Comparison of ENCODE assay signal across 11 cellular contexts in the genomic region with DNA sequence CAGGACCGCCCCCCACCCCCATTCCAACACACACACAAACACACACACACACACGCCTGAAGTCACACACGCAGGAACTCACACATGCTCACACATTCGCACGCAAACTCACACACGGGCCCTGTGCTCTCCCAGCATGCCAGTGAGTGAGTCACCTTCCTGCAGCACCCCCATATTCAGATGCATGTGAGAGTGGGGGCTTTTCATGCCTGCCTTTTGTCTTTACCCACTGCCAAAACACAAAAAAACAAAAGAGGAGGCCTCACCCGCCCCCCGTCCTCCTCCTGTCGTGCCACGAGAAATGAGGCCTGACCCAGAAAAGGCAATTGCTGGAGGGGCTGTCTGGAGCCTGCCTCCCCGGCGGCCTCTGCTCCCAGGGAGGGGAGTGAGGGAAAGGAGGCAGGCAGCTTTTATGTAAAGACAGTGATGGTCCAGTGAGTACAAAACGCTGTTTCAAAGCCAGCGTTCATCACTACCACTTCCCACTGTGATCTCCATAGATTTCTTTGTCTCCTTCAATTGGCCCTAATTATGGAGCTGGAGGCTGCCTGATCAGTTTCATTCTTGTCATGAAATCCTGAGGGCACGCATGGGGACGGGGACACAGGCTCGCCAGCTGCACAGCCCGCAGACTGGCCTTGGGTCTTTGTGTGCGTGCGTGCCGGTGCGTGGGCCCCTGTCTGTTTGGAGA. TPM values are rescaled to one million over a fixed set of nuclear protein-coding genes. Genes with fewer than 3 reads are reported as not detected.
DNase-seq lines count a peak whose midpoint lies in the region; ATAC-seq, FAIRE-seq and TF ChIP-seq lines count a peak whose summit lies in the region.
"Had no signal": no experiment of that assay in that cellular context is flagged by ENCODE, and none has a peak within 500 bp of the region (broad histone marks: within the 10 kb centered on the region; RNA-seq: fewer than 3 reads in every experiment).

No MANE protein-coding gene starts in this region.

- peaks cover 43% of the 10 kb centered on the region for H3K9me3 Mint-ChIP-seq in glutamatergic neuron (ENCODE audit: unreplicated experiment)
- H3K9me3 Mint-ChIP-seq in stimulated activated memory B cell treated with anti-CD40 and anti-IgM and Interleukin-4, amounts not matched to agents 10 μg/mL and 1 μg/mL and 100 μg/mL, for 72 hours: no peaks in the 10 kb centered on the region

- peaks cover 82% of the 10 kb centered on the region for H3K4me1 Mint-ChIP-seq in glutamatergic neuron (ENCODE audit: low read depth, unreplicated experiment)
- H3K4me1 Mint-ChIP-seq in stimulated activated memory B cell treated with anti-CD40 and anti-IgM and Interleukin-4, amounts not matched to agents 10 μg/mL and 1 μg/mL and 100 μg/mL, for 72 hours: peaks cover 52% of the 10 kb centered on the region

- no peak for FAIRE-seq in urothelium cell line (lab: Jason Lieb, UNC)

- peak; percentile 46 for DNase-seq in NCI-H1436 (lab: John Stamatoyannopoulos, UW)
- no peak for DNase-seq in NCI-H1436 treated with DMSO at 0.1 percent for 48 hours (lab: John Stamatoyannopoulos, UW)
- no peak for DNase-seq in glutamatergic neuron
- DNase-seq in NK-92 treated with Interleukin-12 subunit alpha and Interleukin-12 subunit beta, amount 100 ng/mL, for 24 hours (lab: John Stamatoyannopoulos, UW): no peak
- DNase-seq in urothelium cell line (ENCODE audit: low spot score): no peak
- DNase-seq: activated CD4-positive, CD25-positive, alpha-beta regulatory T cell; left ventricle myocardium inferior; NCI-H187 had no signal

- H3K4me3 Mint-ChIP-seq in glutamatergic neuron (ENCODE audit: unreplicated experiment): peak overlapping the region; percentile 83
- H3K4me3 Mint-ChIP-seq in stimulated activated memory B cell treated with anti-CD40 and anti-IgM and Interleukin-4, amounts not matched to agents 10 μg/mL and 1 μg/mL and 100 μg/mL, for 72 hours: no peak overlapping the region

- ATAC-seq in SK-N-SH treated with all-trans-retinoic acid at 6 μM for 48 hours: peak; percentile 31
- no peak for ATAC-seq in stimulated activated memory B cell treated with anti-CD40 and anti-IgM and Interleukin-4, amounts not matched to agents 10 μg/mL and 1 μg/mL and 100 μg/mL, for 72 hours
- ATAC-seq in HG02678 (IDR thresholded peaks at IDR 0.05; ENCODE audit: unreplicated experiment): no peak

- no peaks in the 10 kb centered on the region for H3K36me3 Mint-ChIP-seq in glutamatergic neuron (ENCODE audit: unreplicated experiment)
- H3K36me3 Mint-ChIP-seq in stimulated activated memory B cell treated with anti-CD40 and anti-IgM and Interleukin-4, amounts not matched to agents 10 μg/mL and 1 μg/mL and 100 μg/mL, for 72 hours: peaks cover 5% of the 10 kb centered on the region

- H3K27me3 Mint-ChIP-seq in glutamatergic neuron (ENCODE audit: unreplicated experiment): peaks cover 36% of the 10 kb centered on the region
- no peaks in the 10 kb centered on the region for H3K27me3 Mint-ChIP-seq in stimulated activated memory B cell treated with anti-CD40 and anti-IgM and Interleukin-4, amounts not matched to agents 10 μg/mL and 1 μg/mL and 100 μg/mL, for 72 hours

- no peak for TF ChIP-seq CTCF in glutamatergic neuron (IDR thresholded peaks at IDR 0.05; ENCODE audit: partially characterized antibody, unreplicated experiment)

- peak overlapping the region; percentile 98 for H3K27ac Mint-ChIP-seq in glutamatergic neuron (ENCODE audit: unreplicated experiment)
- H3K27ac Mint-ChIP-seq in stimulated activated memory B cell treated with anti-CD40 and anti-IgM and Interleukin-4, amounts not matched to agents 10 μg/mL and 1 μg/mL and 100 μg/mL, for 72 hours: peak overlapping the region; percentile 42

TF ChIP-seq in SK-N-SH treated with all-trans-retinoic acid at 6 μM for 48 hours, 23 proteins besides CTCF, POLR2A, EP300 and RAD21:
- TF ChIP-seq, protein P1, sequence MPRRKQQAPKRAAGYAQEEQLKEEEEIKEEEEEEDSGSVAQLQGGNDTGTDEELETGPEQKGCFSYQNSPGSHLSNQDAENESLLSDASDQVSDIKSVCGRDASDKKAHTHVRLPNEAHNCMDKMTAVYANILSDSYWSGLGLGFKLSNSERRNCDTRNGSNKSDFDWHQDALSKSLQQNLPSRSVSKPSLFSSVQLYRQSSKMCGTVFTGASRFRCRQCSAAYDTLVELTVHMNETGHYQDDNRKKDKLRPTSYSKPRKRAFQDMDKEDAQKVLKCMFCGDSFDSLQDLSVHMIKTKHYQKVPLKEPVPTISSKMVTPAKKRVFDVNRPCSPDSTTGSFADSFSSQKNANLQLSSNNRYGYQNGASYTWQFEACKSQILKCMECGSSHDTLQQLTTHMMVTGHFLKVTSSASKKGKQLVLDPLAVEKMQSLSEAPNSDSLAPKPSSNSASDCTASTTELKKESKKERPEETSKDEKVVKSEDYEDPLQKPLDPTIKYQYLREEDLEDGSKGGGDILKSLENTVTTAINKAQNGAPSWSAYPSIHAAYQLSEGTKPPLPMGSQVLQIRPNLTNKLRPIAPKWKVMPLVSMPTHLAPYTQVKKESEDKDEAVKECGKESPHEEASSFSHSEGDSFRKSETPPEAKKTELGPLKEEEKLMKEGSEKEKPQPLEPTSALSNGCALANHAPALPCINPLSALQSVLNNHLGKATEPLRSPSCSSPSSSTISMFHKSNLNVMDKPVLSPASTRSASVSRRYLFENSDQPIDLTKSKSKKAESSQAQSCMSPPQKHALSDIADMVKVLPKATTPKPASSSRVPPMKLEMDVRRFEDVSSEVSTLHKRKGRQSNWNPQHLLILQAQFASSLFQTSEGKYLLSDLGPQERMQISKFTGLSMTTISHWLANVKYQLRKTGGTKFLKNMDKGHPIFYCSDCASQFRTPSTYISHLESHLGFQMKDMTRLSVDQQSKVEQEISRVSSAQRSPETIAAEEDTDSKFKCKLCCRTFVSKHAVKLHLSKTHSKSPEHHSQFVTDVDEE (CRISPR knock-in tag; IDR thresholded peaks at IDR 0.05): no peak
- TF ChIP-seq PPARA (CRISPR knock-in tag; IDR thresholded peaks at IDR 0.05; ENCODE audit: borderline replicate concordance) (no peak), BACH2 (CRISPR knock-in tag; IDR thresholded peaks at IDR 0.05; ENCODE audit: borderline replicate concordance) (no peak), POU6F1 (CRISPR knock-in tag; IDR thresholded peaks at IDR 0.05; ENCODE audit: borderline replicate concordance, low read depth) (no peak), ZNF70 (CRISPR knock-in tag; IDR thresholded peaks at IDR 0.05) (no peak), GLIS3 (CRISPR knock-in tag; IDR thresholded peaks at IDR 0.05) (no peak), OSR1 (CRISPR knock-in tag; IDR thresholded peaks at IDR 0.05) (no peak), ARNTL (CRISPR knock-in tag; IDR thresholded peaks at IDR 0.05; ENCODE audit: borderline replicate concordance, low read depth) (no peak), ISL1 (CRISPR knock-in tag; IDR thresholded peaks at IDR 0.05) (no peak), ESRRG (CRISPR knock-in tag; IDR thresholded peaks at IDR 0.05) (no peak), PATZ1 (CRISPR knock-in tag; IDR thresholded peaks at IDR 0.05; ENCODE audit: borderline replicate concordance) (no peak), ZNF565 (CRISPR knock-in tag; conservative IDR thresholded peaks at IDR 0.05; ENCODE audit: low read depth) (no peak), ZFP3 (CRISPR knock-in tag; IDR thresholded peaks at IDR 0.05) (no peak), ZNF8 (CRISPR knock-in tag; IDR thresholded peaks at IDR 0.05) (no peak), CSDC2 (CRISPR knock-in tag; IDR thresholded peaks at IDR 0.05) (no peak), SNAI2 (CRISPR knock-in tag; IDR thresholded peaks at IDR 0.05) (no peak), RARB (CRISPR knock-in tag; IDR thresholded peaks at IDR 0.05) (no peak), ZFP30 (CRISPR knock-in tag; IDR thresholded peaks at IDR 0.05) (no peak)
TF ChIP-seq in SK-N-SH treated with all-trans-retinoic acid at 6 μM for 48 hours: peak in this region for 0.

RNA-seq across cellular contexts. Expression of gene GSE1, which starts 29.5 kb away (rescaled TPM):
- total RNA-seq in glutamatergic neuron (ENCODE audit: unreplicated experiment): 473 TPM
